8 cellular contexts compared by ENCODE assay signal in the genomic region with DNA sequence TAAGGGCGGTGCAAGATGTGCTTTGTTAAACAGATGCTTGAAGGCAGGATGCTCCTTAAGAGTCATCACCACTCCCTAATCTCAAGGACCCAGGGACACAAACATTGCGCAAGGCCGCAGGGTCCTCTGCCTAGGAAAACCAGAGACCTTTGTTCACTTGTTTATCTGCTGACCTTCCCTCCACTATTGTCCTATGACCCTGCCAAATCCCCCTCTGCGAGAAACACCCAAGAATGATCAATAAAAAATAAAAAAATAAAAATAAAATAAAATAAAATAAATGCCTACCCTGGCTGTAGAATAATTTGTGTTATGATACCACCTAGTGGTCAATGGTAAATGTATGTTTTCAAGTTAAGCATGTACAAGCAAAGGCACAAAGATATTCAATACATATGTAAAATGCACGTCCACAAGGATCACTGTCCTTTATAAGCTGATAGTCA. TPM values are rescaled to one million over a fixed set of nuclear protein-coding genes. Genes with fewer than 3 reads are reported as not detected.
A peak's percentile ranks its signal among the peaks of the same experiment; 100 is the strongest.
DNase-seq lines count a peak whose midpoint lies in the region; ATAC-seq, FAIRE-seq and TF ChIP-seq lines count a peak whose summit lies in the region.
"Not testable (repeated sequence)": the region's sequence is repeated elsewhere in the genome, so short reads cannot be mapped to it uniquely, and the experiment has no call there.

No MANE protein-coding gene starts in this region.

- DNase-seq in CD4-positive, CD25-positive, alpha-beta regulatory T cell = peak in 2 of 3 donors; percentile 49 to 58
- peak; percentile 61 for DNase-seq in GM23338 (ENCODE audit: low spot score)
- DNase-seq in NCI-H1105 treated with DMSO at 0.1 percent for 48 hours (lab: John Stamatoyannopoulos, UW) = peak; percentile 11
- DNase-seq in RPMI8226 = peak; percentile 45
- peak; percentile 61 to 68 (median 64) for DNase-seq in K562 (ENCODE audit: extremely low read depth in 1 of 4, low spot score in 3 of 4)
- peak; percentile 38 for DNase-seq in foreskin melanocyte
- peak; percentile 62 for DNase-seq in medulla oblongata (ENCODE audit: extremely low spot score)

- TF ChIP-seq EP300 in K562 (IDR thresholded peaks at IDR 0.05; ENCODE audit: low read length) = not testable (repeated sequence)

- ATAC-seq in CD4-positive, CD25-positive, alpha-beta regulatory T cell (ENCODE audit: low read depth in 2 of 2) = peak in 1 of 2 donors; percentile 42
- ATAC-seq in GM23338 (peak; percentile 62), K562 (peak; percentile 95)
- ATAC-seq in stimulated activated memory B cell treated with anti-CD40 and anti-IgM and Interleukin-4, amounts not matched to agents 10 μg/mL and 1 μg/mL and 100 μg/mL, for 72 hours = peak; percentile 67

- H3K9me3 Mint-ChIP-seq in CD4-positive, CD25-positive, alpha-beta regulatory T cell; stimulated activated memory B cell treated with anti-CD40 and anti-IgM and Interleukin-4, amounts not matched to agents 10 μg/mL and 1 μg/mL and 100 μg/mL, for 72 hours: not testable (repeated sequence)
- H3K9me3 Mint-ChIP-seq in GM23338 = peaks cover 22% of the 10 kb centered on the region

- not testable (repeated sequence) for H3K36me3 Mint-ChIP-seq in CD4-positive, CD25-positive, alpha-beta regulatory T cell; GM23338 (ENCODE audit: low read depth); stimulated activated memory B cell treated with anti-CD40 and anti-IgM and Interleukin-4, amounts not matched to agents 10 μg/mL and 1 μg/mL and 100 μg/mL, for 72 hours

- peak; percentile 59 to 60 for TF ChIP-seq CTCF in GM23338 (conservative IDR thresholded peaks at IDR 0.05; ENCODE audit: low read depth in 2 of 2)
- TF ChIP-seq CTCF in K562 (IDR thresholded peaks at IDR 0.05 in 2 of 3, conservative IDR thresholded peaks at IDR 0.05 in 1 of 3; ENCODE audit: insufficient read depth in 2 of 3, low read depth in 1 of 3, low read length in 3 of 3) = peak in 2 of 3 experiments; percentile 49 to 76; a peak in 4 of 6 replicates

- POLR2A ChIA-PET in K562 (lab: Yijun Ruan, JAX) = interaction anchor here (0.6 to 1.0 kb wide), 2 partner anchors 42 to 151 kb away, joined by 3 read pairs; no protein-coding TSS in a partner anchor

- H3K9ac ChIP-seq in K562 (ENCODE audit: insufficient read depth in 1 of 2, low read depth in 2 of 2, low read length in 2 of 2) = not testable (repeated sequence)

- intact Hi-C loops in K562 (cut with micrococcal nuclease) = loop anchor here (1.0 to 10.0 kb wide), 4 partner anchors 154 to 490 kb away; no protein-coding TSS in a partner anchor

- FAIRE-seq in K562 (lab: Jason Lieb, UNC) = not testable (repeated sequence)

- TF ChIP-seq POLR2A in K562 (conservative IDR thresholded peaks at IDR 0.05) = not testable (repeated sequence)

- not testable (repeated sequence) for H3K36me3 ChIP-seq in CD4-positive, CD25-positive, alpha-beta regulatory T cell (ENCODE audit: control insufficient read depth, insufficient read depth, low read length); GM23338 (ENCODE audit: insufficient read depth); K562 (ENCODE audit: control insufficient read depth, insufficient read depth, low read length)

- in situ Hi-C loops in K562 (cut with MboI) = loop anchor here (5.0 kb wide), 2 partner anchors 147 to 287 kb away; no protein-coding TSS in a partner anchor

- H3F3A ChIP-seq in GM23338 (replicated peaks; ENCODE audit: low read depth) = not testable (repeated sequence)

- H3K4me2 ChIP-seq in GM23338; K562 (ENCODE audit: insufficient read depth, low read length): not testable (repeated sequence)

- H4K20me1 ChIP-seq in GM23338 (replicated peaks; ENCODE audit: insufficient read depth); K562 (replicated peaks; ENCODE audit: control insufficient read depth, insufficient read depth, low read length): not testable (repeated sequence)

- H3K27ac ChIP-seq in CD4-positive, CD25-positive, alpha-beta regulatory T cell (ENCODE audit: insufficient read depth, low read length, poor library complexity, severe bottlenecking); GM23338 (ENCODE audit: low read depth); K562 (ENCODE audit: extremely low read depth, low read depth, low read length): not testable (repeated sequence)

- H3K4me1 ChIP-seq in CD4-positive, CD25-positive, alpha-beta regulatory T cell (ENCODE audit: control insufficient read depth, insufficient read depth, low read length, poor library complexity, severe bottlenecking); GM23338 (ENCODE audit: insufficient read depth); K562 (replicated peaks in 1 of 2; ENCODE audit: control insufficient read depth in 2 of 2, insufficient read depth in 2 of 2, low read length in 2 of 2): not testable (repeated sequence)

- not testable (repeated sequence) for H3K9me2 ChIP-seq in GM23338 (ENCODE audit: insufficient read depth)

- not testable (repeated sequence) for BruUV-seq in K562 (replicated peaks; lab: Mats Ljungman, UMichigan)

- H3K27me3 Mint-ChIP-seq in CD4-positive, CD25-positive, alpha-beta regulatory T cell = peaks cover 23% of the 10 kb centered on the region
- H3K27me3 Mint-ChIP-seq in GM23338 (ENCODE audit: insufficient read depth, low read depth, poor library complexity); stimulated activated memory B cell treated with anti-CD40 and anti-IgM and Interleukin-4, amounts not matched to agents 10 μg/mL and 1 μg/mL and 100 μg/mL, for 72 hours: not testable (repeated sequence)

- CTCF ChIA-PET in K562 (lab: Yijun Ruan, JAX; ENCODE audit: low intra/inter-chr PET ratio) = interaction anchor here (0.7 to 3.5 kb wide), 6 partner anchors 11 to 487 kb away, joined by 3 to 29 read pairs (median 4); partner anchors contain the start of gene CNOT10

- not testable (repeated sequence) for H2AFZ ChIP-seq in GM23338; K562 (ENCODE audit: low read depth, low read length)

- not testable (repeated sequence) for H3K27me3 ChIP-seq in CD4-positive, CD25-positive, alpha-beta regulatory T cell (ENCODE audit: control insufficient read depth, insufficient read depth, low read length); GM23338 (ENCODE audit: insufficient read depth); K562 (ENCODE audit: control insufficient read depth in 2 of 2, insufficient read depth in 2 of 2, low read length in 2 of 2)

- WGBS in K562 (ENCODE audit: insufficient coverage, low coverage, missing lambda C conversion rate) = 16% methylated on average over 5 of the region's 5 CpGs

- not testable (repeated sequence) for H3K9me1 ChIP-seq in K562 (ENCODE audit: control insufficient read depth, insufficient read depth, low read length)

- peak; percentile 82 to 96 for TF ChIP-seq RAD21 in K562 (CRISPR knock-in tag; conservative IDR thresholded peaks at IDR 0.05 in 1 of 2, IDR thresholded peaks at IDR 0.05 in 1 of 2)

- not testable (repeated sequence) for H3K4me3 Mint-ChIP-seq in CD4-positive, CD25-positive, alpha-beta regulatory T cell; GM23338; stimulated activated memory B cell treated with anti-CD40 and anti-IgM and Interleukin-4, amounts not matched to agents 10 μg/mL and 1 μg/mL and 100 μg/mL, for 72 hours

- not testable (repeated sequence) for H3K4me1 Mint-ChIP-seq in CD4-positive, CD25-positive, alpha-beta regulatory T cell; GM23338; stimulated activated memory B cell treated with anti-CD40 and anti-IgM and Interleukin-4, amounts not matched to agents 10 μg/mL and 1 μg/mL and 100 μg/mL, for 72 hours

- not testable (repeated sequence) for H3K27ac Mint-ChIP-seq in CD4-positive, CD25-positive, alpha-beta regulatory T cell; GM23338; stimulated activated memory B cell treated with anti-CD40 and anti-IgM and Interleukin-4, amounts not matched to agents 10 μg/mL and 1 μg/mL and 100 μg/mL, for 72 hours

- not testable (repeated sequence) for H3K79me2 ChIP-seq in GM23338 (replicated peaks; ENCODE audit: insufficient read depth); K562 (ENCODE audit: control insufficient read depth, insufficient read depth, low read length)

- not testable (repeated sequence) for H3K4me3 ChIP-seq in CD4-positive, CD25-positive, alpha-beta regulatory T cell (ENCODE audit: low read depth, low read length); GM23338; K562

- not testable (repeated sequence) for H3K9me3 ChIP-seq in CD4-positive, CD25-positive, alpha-beta regulatory T cell (ENCODE audit: control insufficient read depth in 2 of 2, low read length in 2 of 2); K562 (replicated peaks; ENCODE audit: control insufficient read depth, insufficient read depth, low read depth, low read length)

RNA-seq across cellular contexts. Expression of gene CNOT10, which starts 20.3 kb away (rescaled TPM):
- total RNA-seq in CD4-positive, CD25-positive, alpha-beta regulatory T cell = 33.4 TPM
- polyA plus RNA-seq in CD4-positive, CD25-positive, alpha-beta regulatory T cell = 10 to 100 TPM; 29.9 to 33.9 (median 31.3) TPM
- 46.9 and 58.1 TPM in 2 replicates for total RNA-seq in GM23338 (2014; rRNA removed; shearing (Covaris generic))
- 24.2 and 27.2 TPM in 2 replicates for polyA plus RNA-seq in GM23338 (2016; fragmentation: Nextera tagmentation; extraction: Ambion mirVana)
- 123 and 357 TPM in 2 replicates for total RNA-seq in K562 (2011; cell fraction: chromatin; rRNA removed; ENCODE audit: low replicate concordance)
- total RNA-seq in K562 (2011; cell fraction: nucleolus; rRNA removed) = 80.2 and 91.3 TPM in 2 replicates
- total RNA-seq in K562 (2011; cell fraction: nucleoplasm; rRNA removed) = 134 and 162 TPM in 2 replicates
- total RNA-seq in K562 (2014; rRNA removed) = 74.1 and 81.9 TPM in 2 replicates
- 100 and 101 TPM in 2 replicates for total RNA-seq in K562 (2014; rRNA removed; fragmentation: Illumina TruSeq; extraction: Trizol)
- 74.6 and 75.2 TPM in 2 replicates for total RNA-seq in K562 (2015; rRNA removed; fragmentation: Illumina TruSeq; extraction: Trizol)
- 91.7 and 102 TPM in 2 replicates for total RNA-seq in K562 (2021)
- 106 and 114 TPM in 2 replicates for polyA plus RNA-seq in K562 (2011; rRNA removed)
- 78.3 and 108 TPM in 2 replicates for polyA plus RNA-seq in K562 (2011; cell fraction: cytosol; rRNA removed)
- 46.6 and 68.4 TPM in 2 replicates for polyA plus RNA-seq in K562 (2011; cell fraction: nucleus; rRNA removed)
- 50.0 and 65.9 TPM in 2 replicates for polyA plus RNA-seq in K562 (2012)
- polyA plus RNA-seq in K562 (2014; fragmentation: Illumina TruSeq; extraction: Trizol) = 87.0 and 111 TPM in 2 replicates
- polyA plus RNA-seq in K562 (2014; fragmentation: Nextera tagmentation; extraction: Ambion mirVana) = 10 to 100 TPM; 35.7 to 52.2 TPM
- 74.3 and 101 TPM in 2 replicates for polyA plus RNA-seq in K562 (2014; rRNA removed)
- polyA minus RNA-seq in K562 (2011; rRNA and poly(A)+ RNA removed) = 134 and 158 TPM in 2 replicates
- 56.0 and 69.2 TPM in 2 replicates for polyA minus RNA-seq in K562 (2011; cell fraction: cytosol; rRNA and poly(A)+ RNA removed)
- 44.8 and 79.4 TPM in 2 replicates for polyA minus RNA-seq in K562 (2011; cell fraction: nucleus; rRNA and poly(A)+ RNA removed)

Comparison
In these comparisons a context has a peak if more than half of its experiments do, and no peak if none do; other contexts are left out.
1. DNase-seq: peak in every context shown above with its lines; median percentile 64 in K562; 62 in medulla oblongata; 61 in GM23338; 54 in CD4-positive, CD25-positive, alpha-beta regulatory T cell; 45 in RPMI8226; 38 in foreskin melanocyte; 11 in NCI-H1105 treated with DMSO at 0.1 percent for 48 hours.